8 cellular contexts compared by ENCODE assay signal in genomic region chr10:119341236-119342016, GRCh38.
DNase-seq lines count a peak whose midpoint lies in the region; ATAC-seq and TF ChIP-seq lines count a peak whose summit lies in the region.

No MANE protein-coding gene starts in this region.

- no peaks in the 10 kb centered on the region for H3K36me3 ChIP-seq in H7 (replicated peaks; ENCODE audit: control insufficient read depth, insufficient read depth, low read length)

- ATAC-seq in foreskin keratinocyte, result peak; percentile 88
- no peak for ATAC-seq in HG03025 (IDR thresholded peaks at IDR 0.05; ENCODE audit: low FRiP score, unreplicated experiment)

- H3K27me3 ChIP-seq in foreskin keratinocyte, result no peaks in the 10 kb centered on the region
- no peaks in the 10 kb centered on the region for H3K27me3 ChIP-seq in H7 (ENCODE audit: control insufficient read depth, insufficient read depth, low read length)

- DNase-seq in HT-29 (ENCODE audit: low spot score), result peak; percentile 37
- peak; percentile 44 for DNase-seq in activated T-cell treated with anti-CD3 and anti-CD28 coated beads for 24 hours (ENCODE audit: low read depth)
- DNase-seq in foreskin keratinocyte, result peak; percentile 50 to 74
- peak; percentile 63 for DNase-seq in stimulated activated CD4-positive, alpha-beta T cell treated with anti-CD3 and anti-CD28 coated beads, Interleukin-15, amount 100 ng/mL, for 24 hours
- DNase-seq in NCI-H1694 (lab: John Stamatoyannopoulos, UW), result no peak
- no peak for DNase-seq in H7
- DNase-seq in NCI-H1694 treated with DMSO at 0.1 percent for 48 hours (lab: John Stamatoyannopoulos, UW), result no peak

- TF ChIP-seq CTCF in foreskin keratinocyte (conservative IDR thresholded peaks at IDR 0.05), result no peak

- H3K4me1 ChIP-seq in foreskin keratinocyte, result peaks cover 4% of the 10 kb centered on the region

- no peak overlapping the region for H3K4me3 ChIP-seq in H7 (ENCODE audit: insufficient read depth, low read depth, low read length)

- no peak overlapping the region for H3K27ac ChIP-seq in foreskin keratinocyte

Comparison
In these comparisons a context has a peak if more than half of its experiments do, and no peak if none do; other contexts are left out.
1. DNase-seq: peak in HT-29 (single experiment), activated T-cell treated with anti-CD3 and anti-CD28 coated beads for 24 hours (single experiment), foreskin keratinocyte (2 of 2) and stimulated activated CD4-positive, alpha-beta T cell treated with anti-CD3 and anti-CD28 coated beads, Interleukin-15, amount 100 ng/mL, for 24 hours (single experiment); none in NCI-H1694 (single experiment), H7 (single experiment) and NCI-H1694 treated with DMSO at 0.1 percent for 48 hours (single experiment).